In the genomic region with DNA sequence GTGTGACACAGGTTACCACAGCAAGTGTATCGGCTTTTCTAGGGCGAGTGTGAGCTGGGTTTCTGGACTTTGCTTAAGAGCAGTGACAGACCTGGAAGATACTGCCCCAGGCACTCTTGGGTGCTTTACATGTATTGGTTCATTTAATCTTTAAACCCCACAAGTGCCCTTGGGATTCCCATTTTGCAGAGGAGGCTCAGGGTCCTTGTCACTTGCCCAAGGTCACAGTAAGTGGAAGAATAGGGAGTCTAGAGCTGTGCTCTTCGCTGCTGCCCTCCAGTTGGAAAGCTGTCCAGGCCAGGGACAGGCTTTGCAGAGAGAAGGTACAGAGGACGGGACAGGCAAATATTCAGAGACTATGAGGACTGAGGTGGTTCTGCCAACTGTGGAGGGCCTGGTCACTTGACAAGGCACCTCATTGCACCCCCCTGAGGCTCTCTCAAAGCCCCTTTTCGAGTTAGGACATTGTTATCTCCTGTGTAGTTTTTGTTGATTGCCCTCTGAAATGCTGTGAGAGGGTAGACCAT, we compare ENCODE assay signal across 14 cellular contexts. TPM values are rescaled to one million over a fixed set of nuclear protein-coding genes. Genes with fewer than 3 reads are reported as not detected.
DNase-seq lines count a peak whose midpoint lies in the region; ATAC-seq, FAIRE-seq and TF ChIP-seq lines count a peak whose summit lies in the region.
"Had no signal": no experiment of that assay in that cellular context is flagged by ENCODE, and none has a peak within 500 bp of the region (broad histone marks: within the 10 kb centered on the region; RNA-seq: fewer than 3 reads in every experiment).

No MANE protein-coding gene starts in this region.

- H3K4ac ChIP-seq in H9 (ENCODE audit: low read depth, low read length), result no peak overlapping the region

- no peak for TF ChIP-seq EP300 in gastroesophageal sphincter (IDR thresholded peaks at IDR 0.05)
- TF ChIP-seq EP300 in stomach (IDR thresholded peaks at IDR 0.05), result no peak

- no peak overlapping the region for H3K18ac ChIP-seq in H9 (ENCODE audit: insufficient read length, low read depth, low read length)

- no peak overlapping the region for H3K4me2 ChIP-seq in H9 (ENCODE audit: insufficient read depth, insufficient read length, low read length)
- H3K4me2 ChIP-seq: KMS-11 had no signal

- H3K4me3 ChIP-seq in gastroesophageal sphincter (no peak overlapping the region), stomach (no peak overlapping the region)
- H3K4me3 ChIP-seq: adrenal gland had no signal

- H2BK5ac ChIP-seq in H9 (ENCODE audit: insufficient read length, low read length), result no peak overlapping the region

- H3K36me3 Mint-ChIP-seq in H9 (ENCODE audit: insufficient read depth in 1 of 3, low read depth in 3 of 3) (peaks cover 28 to 59% (median 47%) of the 10 kb centered on the region in 3 experiments), T-cell (peaks cover 13% of the 10 kb centered on the region), CD14-positive monocyte (peaks cover 49 to 76% of the 10 kb centered on the region in 2 donors)
- H3K36me3 Mint-ChIP-seq: naive B cell had no signal

- H3K27ac ChIP-seq in H9 (ENCODE audit: insufficient read length, low read depth, low read length), result no peak overlapping the region
- peak overlapping the region; percentile 51 to 85 (median 82) for H3K27ac ChIP-seq in gastroesophageal sphincter
- peak overlapping the region; percentile 23 to 81 (median 71) for H3K27ac ChIP-seq in stomach
- H3K27ac ChIP-seq: KMS-11, WERI-Rb-1 had no signal

- 0 out of 2 replicates have a peak, but pooled peaks cover 1% of the 10 kb centered on the region for H3K79me2 ChIP-seq in H9 (ENCODE audit: insufficient read depth, low read length)

- no peak overlapping the region for H3K9ac ChIP-seq in H9 (ENCODE audit: extremely low read depth, insufficient read length, low read length)
- H3K9ac ChIP-seq: KMS-11 had no signal

- H3K27ac Mint-ChIP-seq in H9 (peak overlapping the region; percentile 74 to 78 (median 77); a peak in 5 of 7 replicates), T-cell (peak overlapping the region; percentile 97 to 98), CD14-positive monocyte (peak overlapping the region in 3 of 7 donors; percentile 7 to 69 (median 23))

- intact Hi-C loops in stomach (cut with DNase I; ENCODE audit: low total_unique reads) (no loop called here), CD14-positive monocyte (cut with micrococcal nuclease) (no loop called here)

- H2BK12ac ChIP-seq in H9 (ENCODE audit: insufficient read length, low read depth, low read length), result no peak overlapping the region

- H3K9me3 Mint-ChIP-seq in H9, result no peaks in the 10 kb centered on the region
- H3K9me3 Mint-ChIP-seq in T-cell, result no peaks in the 10 kb centered on the region
- H3K9me3 Mint-ChIP-seq in CD14-positive monocyte, result no peaks in the 10 kb centered on the region
- H3K9me3 Mint-ChIP-seq: naive B cell had no signal

- H3K23me2 ChIP-seq in H9 (ENCODE audit: insufficient read length, low read depth, low read length, poor library complexity, severe bottlenecking), result no peaks in the 10 kb centered on the region

- H3K27me3 Mint-ChIP-seq in H9 (ENCODE audit: low read depth) (no peaks in the 10 kb centered on the region), T-cell (no peaks in the 10 kb centered on the region), CD14-positive monocyte (ENCODE audit: low read depth in 3 of 3) (peaks cover 0 to 2% (median 2%) of the 10 kb centered on the region in 3 donors)
- H3K27me3 Mint-ChIP-seq: naive B cell had no signal

- H3K4me3 Mint-ChIP-seq in H9 (no peak overlapping the region), T-cell (peak overlapping the region; percentile 2 to 73 (median 9)), CD14-positive monocyte (no peak overlapping the region)
- H3K4me3 Mint-ChIP-seq: naive B cell had no signal

- POLR2A ChIA-PET in T-cell (lab: Charles Lee), result interaction anchor here in 1 of 2 donors (0.6 to 1.2 kb wide), 2 partner anchors 37 to 43 kb away, joined by 3 to 6 read pairs; no protein-coding TSS in a partner anchor

- no peak for FAIRE-seq in HTR-8/SVneo (lab: Jason Lieb, UNC)

- H2BK15ac ChIP-seq in H9 (ENCODE audit: low read depth, low read length), result no peak overlapping the region

- H2BK20ac ChIP-seq in H9 (ENCODE audit: low read depth, low read length, poor library complexity, severe bottlenecking), result no peak overlapping the region

- TF ChIP-seq POLR2A in gastroesophageal sphincter (IDR thresholded peaks at IDR 0.05) (no peak), stomach (IDR thresholded peaks at IDR 0.05) (no peak)

- H3K36me3 ChIP-seq in gastroesophageal sphincter (no peaks in the 10 kb centered on the region), stomach (peaks cover 0 to 26% (median 8%) of the 10 kb centered on the region in 4 donors)

- TF ChIP-seq CTCF in H9 (conservative IDR thresholded peaks at IDR 0.05) (no peak), gastroesophageal sphincter (IDR thresholded peaks at IDR 0.05) (no peak), stomach (IDR thresholded peaks at IDR 0.05) (no peak), CD14-positive monocyte (IDR thresholded peaks at IDR 0.05) (no peak)

- H3K14ac ChIP-seq in H9 (ENCODE audit: insufficient read depth, low read length), result no peak overlapping the region

- H4K5ac ChIP-seq in H9 (ENCODE audit: insufficient read length, low read depth, low read length), result no peak overlapping the region

- no peak overlapping the region for H3K56ac ChIP-seq in H9 (ENCODE audit: insufficient read length, low read depth, low read length)

- H3K27me3 ChIP-seq in H9 (ENCODE audit: insufficient read depth, low read length), result no peaks in the 10 kb centered on the region
- H3K27me3 ChIP-seq in gastroesophageal sphincter, result no peaks in the 10 kb centered on the region
- no peaks in the 10 kb centered on the region for H3K27me3 ChIP-seq in stomach
- H3K27me3 ChIP-seq: adrenal gland had no signal

- no peak overlapping the region for H4K8ac ChIP-seq in H9 (replicated peaks; ENCODE audit: insufficient read length, low read depth, low read length)

- H3K9me3 ChIP-seq in H9 (ENCODE audit: control insufficient read depth, low read depth, low read length), result no peaks in the 10 kb centered on the region
- no peaks in the 10 kb centered on the region for H3K9me3 ChIP-seq in gastroesophageal sphincter
- H3K9me3 ChIP-seq in stomach, result no peaks in the 10 kb centered on the region
- H3K9me3 ChIP-seq: adrenal gland had no signal

- CTCF ChIA-PET in T-cell (lab: Charles Lee), result interaction anchor here in 1 of 2 donors (0.7 to 2.7 kb wide), 4 partner anchors 12 to 59 kb away, joined by 3 to 20 read pairs (median 9); no protein-coding TSS in a partner anchor

- H3T11ph ChIP-seq in H9 (ENCODE audit: low read length), result no peak overlapping the region

- no peaks in the 10 kb centered on the region for H4K20me1 ChIP-seq in H9 (ENCODE audit: control insufficient read depth, insufficient read depth, insufficient read length)

- no CpG with 5 or more reads among the region's 5 CpGs for WGBS in H9 (ENCODE audit: extremely low coverage, insufficient read length, low lambda C conversion rate)
- WGBS in gastroesophageal sphincter (ENCODE audit: low coverage in 1 of 2), 2 donors, result 89% methylated on average over 3 of the region's 5 CpGs
- WGBS in stomach, 5 donors, result 78 to 83% (median 79%) methylated on average over 5 of the region's 5 CpGs

- no peak for DNase-seq in H9
- DNase-seq in T-cell, result no peak
- DNase-seq in stomach, result no peak
- no peak for DNase-seq in HTR-8/SVneo (ENCODE audit: insufficient read length, low spot score)
- DNase-seq in T-helper 9 cell, result no peak
- no peak for DNase-seq in CD14-positive monocyte (ENCODE audit: low spot score)
- DNase-seq: adrenal gland; naive B cell; NCI-H2171; stimulated activated naive CD4-positive, alpha-beta T cell treated with Interleukin-2 at 50 U/mL for 16 hours; WERI-Rb-1 had no signal

- H3K4me1 Mint-ChIP-seq in H9 (peaks cover 7 to 12% of the 10 kb centered on the region in 2 experiments), T-cell (peaks cover 74 to 79% (median 75%) of the 10 kb centered on the region in 3 donors), CD14-positive monocyte (no peaks in the 10 kb centered on the region)

- no peak for ATAC-seq in T-cell (replicated peaks in 1 of 4)
- ATAC-seq in gastroesophageal sphincter, result no peak
- ATAC-seq in HG02840 (IDR thresholded peaks at IDR 0.05; ENCODE audit: low FRiP score, unreplicated experiment), result no peak

- H2BK120ac ChIP-seq in H9 (ENCODE audit: low read depth, low read length, poor library complexity, severe bottlenecking), result no peak overlapping the region

- no peak overlapping the region for H3K23ac ChIP-seq in H9 (ENCODE audit: insufficient read length, low read depth, low read length)

- H3K4me1 ChIP-seq in H9 (ENCODE audit: insufficient read depth, low read length), result no peaks in the 10 kb centered on the region
- H3K4me1 ChIP-seq in gastroesophageal sphincter, result peaks cover 2 to 95% (median 22%) of the 10 kb centered on the region in 3 donors
- H3K4me1 ChIP-seq in stomach, result peaks cover 26 to 62% (median 43%) of the 10 kb centered on the region in 4 donors

- H2AFZ ChIP-seq in H9 (ENCODE audit: low read length), result no peak overlapping the region

- H3K79me1 ChIP-seq in H9 (ENCODE audit: insufficient read depth, low read depth, low read length, poor library complexity, severe bottlenecking), result peaks cover 8% of the 10 kb centered on the region

- H2AK5ac ChIP-seq in H9 (ENCODE audit: insufficient read length, low read length), result no peak overlapping the region

- no peak overlapping the region for H4K91ac ChIP-seq in H9 (ENCODE audit: insufficient read length, low read depth, low read length)

RNA-seq across cellular contexts. Expression of gene BBC3, which starts 42.4 kb away (rescaled TPM):
- total RNA-seq in H9 (2021) (23.2 and 24.8 TPM in 2 replicates), T-cell (10 to 100 TPM; 20.0 to 48.6 (median 39.2) TPM), gastroesophageal sphincter (10 to 100 TPM in 2 of 4 donors, 1 to 10 TPM in 2; 3.6 to 11.4 (median 10.2) TPM), stomach (10 to 100 TPM in 4 of 5 donors, 1 to 10 TPM in 1; 2.9 to 69.2 (median 17.0) TPM)
- polyA plus RNA-seq in stomach (1 to 10 TPM; 6.0 to 9.8 (median 8.7) TPM), CD14-positive monocyte (1 to 10 TPM; 2.5 to 4.8 TPM)

RNA-seq across cellular contexts. Expression of gene SAE1, which starts 57.9 kb away (rescaled TPM):
- total RNA-seq in H9 (2021), result 232 and 234 TPM in 2 replicates
- 10 to 100 TPM; 42.6 to 54.9 (median 44.0) TPM for total RNA-seq in T-cell
- total RNA-seq in gastroesophageal sphincter, result 100 to 1,000 TPM; 134 to 157 (median 153) TPM
- total RNA-seq in stomach, result 100 to 1,000 TPM in 1 of 5 donors, 10 to 100 TPM in 4; 16.2 to 373 (median 38.7) TPM
- 10 to 100 TPM; 37.8 to 53.9 (median 48.4) TPM for polyA plus RNA-seq in stomach
- 10 to 100 TPM; 46.5 to 54.2 TPM for polyA plus RNA-seq in CD14-positive monocyte

Comparison
In these comparisons a context has a peak if more than half of its experiments do, and no peak if none do; other contexts are left out.
1. H3K4me3 Mint-ChIP-seq: peak in T-cell (3 of 3); none in H9 (0 of 2) and CD14-positive monocyte (0 of 2).